1 cellular context compared by ENCODE assay signal in the genomic region with DNA sequence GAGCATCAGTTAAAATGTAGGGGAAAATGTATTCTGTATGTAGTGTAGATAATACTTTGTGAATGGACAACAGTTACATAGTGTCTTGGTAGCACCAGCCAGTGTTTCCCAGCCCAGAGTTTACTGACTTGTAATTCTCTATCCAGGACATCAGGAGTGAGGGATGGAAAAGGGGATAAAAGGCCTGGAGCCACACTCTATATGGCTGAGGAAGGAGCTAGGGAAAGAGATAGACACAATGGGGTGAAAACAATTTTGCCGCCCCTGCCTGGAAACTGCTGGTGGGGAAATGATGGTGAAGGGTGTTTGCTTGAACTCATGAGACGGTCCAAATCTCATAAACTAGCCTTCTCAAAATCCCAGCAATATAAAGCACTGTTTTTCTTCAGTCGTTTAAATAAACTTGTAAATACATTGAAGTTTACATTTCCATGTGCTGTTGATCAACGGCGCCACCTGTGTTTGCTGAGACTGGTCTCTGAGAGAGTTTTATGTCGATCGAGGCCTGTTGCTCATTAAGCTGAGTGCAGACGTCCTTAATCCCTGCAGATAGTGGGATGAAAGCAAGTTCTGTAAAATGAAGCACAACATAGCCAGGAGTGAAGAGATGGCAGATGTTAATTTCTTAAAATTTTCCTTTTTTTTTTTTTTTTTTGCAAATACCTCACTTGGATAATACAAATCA.
TF ChIP-seq lines count a peak whose summit lies in the region.

No MANE protein-coding gene starts in this region.

TF ChIP-seq in WTC11, 78 proteins besides CTCF, POLR2A, EP300 and RAD21 (continued from another document):
- TF ChIP-seq, protein P1, sequence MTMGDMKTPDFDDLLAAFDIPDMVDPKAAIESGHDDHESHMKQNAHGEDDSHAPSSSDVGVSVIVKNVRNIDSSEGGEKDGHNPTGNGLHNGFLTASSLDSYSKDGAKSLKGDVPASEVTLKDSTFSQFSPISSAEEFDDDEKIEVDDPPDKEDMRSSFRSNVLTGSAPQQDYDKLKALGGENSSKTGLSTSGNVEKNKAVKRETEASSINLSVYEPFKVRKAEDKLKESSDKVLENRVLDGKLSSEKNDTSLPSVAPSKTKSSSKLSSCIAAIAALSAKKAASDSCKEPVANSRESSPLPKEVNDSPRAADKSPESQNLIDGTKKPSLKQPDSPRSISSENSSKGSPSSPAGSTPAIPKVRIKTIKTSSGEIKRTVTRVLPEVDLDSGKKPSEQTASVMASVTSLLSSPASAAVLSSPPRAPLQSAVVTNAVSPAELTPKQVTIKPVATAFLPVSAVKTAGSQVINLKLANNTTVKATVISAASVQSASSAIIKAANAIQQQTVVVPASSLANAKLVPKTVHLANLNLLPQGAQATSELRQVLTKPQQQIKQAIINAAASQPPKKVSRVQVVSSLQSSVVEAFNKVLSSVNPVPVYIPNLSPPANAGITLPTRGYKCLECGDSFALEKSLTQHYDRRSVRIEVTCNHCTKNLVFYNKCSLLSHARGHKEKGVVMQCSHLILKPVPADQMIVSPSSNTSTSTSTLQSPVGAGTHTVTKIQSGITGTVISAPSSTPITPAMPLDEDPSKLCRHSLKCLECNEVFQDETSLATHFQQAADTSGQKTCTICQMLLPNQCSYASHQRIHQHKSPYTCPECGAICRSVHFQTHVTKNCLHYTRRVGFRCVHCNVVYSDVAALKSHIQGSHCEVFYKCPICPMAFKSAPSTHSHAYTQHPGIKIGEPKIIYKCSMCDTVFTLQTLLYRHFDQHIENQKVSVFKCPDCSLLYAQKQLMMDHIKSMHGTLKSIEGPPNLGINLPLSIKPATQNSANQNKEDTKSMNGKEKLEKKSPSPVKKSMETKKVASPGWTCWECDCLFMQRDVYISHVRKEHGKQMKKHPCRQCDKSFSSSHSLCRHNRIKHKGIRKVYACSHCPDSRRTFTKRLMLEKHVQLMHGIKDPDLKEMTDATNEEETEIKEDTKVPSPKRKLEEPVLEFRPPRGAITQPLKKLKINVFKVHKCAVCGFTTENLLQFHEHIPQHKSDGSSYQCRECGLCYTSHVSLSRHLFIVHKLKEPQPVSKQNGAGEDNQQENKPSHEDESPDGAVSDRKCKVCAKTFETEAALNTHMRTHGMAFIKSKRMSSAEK (CRISPR knock-in tag; IDR thresholded peaks at IDR 0.05; ENCODE audit: borderline replicate concordance) = no peak
TF ChIP-seq in WTC11: peak in this region for 0.
